Comparison of ENCODE assay signal across 1 cellular context in genomic region chr15:83585770-83586169, GRCh38.
TF ChIP-seq lines count a peak whose summit lies in the region.

No MANE protein-coding gene starts in this region.

TF ChIP-seq in GM23338, 12 proteins besides CTCF, POLR2A, EP300 and RAD21 (continued from another document):
- TF ChIP-seq ZNF462 (CRISPR knock-in tag; IDR thresholded peaks at IDR 0.05) (no peak), REST (IDR thresholded peaks at IDR 0.05; ENCODE audit: unreplicated experiment) (no peak), ZNF114 (CRISPR knock-in tag; IDR thresholded peaks at IDR 0.05) (no peak), STAT1 (IDR thresholded peaks at IDR 0.05; ENCODE audit: unreplicated experiment) (no peak), EZH2phosphoT487 (IDR thresholded peaks at IDR 0.05; ENCODE audit: unreplicated experiment) (no peak), POLR2AphosphoS5 (IDR thresholded peaks at IDR 0.05; ENCODE audit: low read depth) (no peak), EZH2 (IDR thresholded peaks at IDR 0.05; ENCODE audit: low read depth, unreplicated experiment) (no peak), NANOG (IDR thresholded peaks at IDR 0.05; ENCODE audit: borderline replicate concordance) (no peak), ETS1 (IDR thresholded peaks at IDR 0.05) (no peak)
